1 cellular context compared by ENCODE assay signal in genomic region chr10:31031666-31032514, GRCh38.
TF ChIP-seq lines count a peak whose summit lies in the region.

Gene ZNF438, minus strand, starts transcription at chr10:31031865. Its CDS starts 154,831 bp downstream, at chr10:30877034.

TF ChIP-seq in K562, 482 proteins besides CTCF, POLR2A, EP300 and RAD21 (continued from another document and continues in another):
- TF ChIP-seq ZBTB49 (CRISPR knock-in tag; IDR thresholded peaks at IDR 0.05; ENCODE audit: borderline replicate concordance), result no peak
- TF ChIP-seq, protein P1, sequence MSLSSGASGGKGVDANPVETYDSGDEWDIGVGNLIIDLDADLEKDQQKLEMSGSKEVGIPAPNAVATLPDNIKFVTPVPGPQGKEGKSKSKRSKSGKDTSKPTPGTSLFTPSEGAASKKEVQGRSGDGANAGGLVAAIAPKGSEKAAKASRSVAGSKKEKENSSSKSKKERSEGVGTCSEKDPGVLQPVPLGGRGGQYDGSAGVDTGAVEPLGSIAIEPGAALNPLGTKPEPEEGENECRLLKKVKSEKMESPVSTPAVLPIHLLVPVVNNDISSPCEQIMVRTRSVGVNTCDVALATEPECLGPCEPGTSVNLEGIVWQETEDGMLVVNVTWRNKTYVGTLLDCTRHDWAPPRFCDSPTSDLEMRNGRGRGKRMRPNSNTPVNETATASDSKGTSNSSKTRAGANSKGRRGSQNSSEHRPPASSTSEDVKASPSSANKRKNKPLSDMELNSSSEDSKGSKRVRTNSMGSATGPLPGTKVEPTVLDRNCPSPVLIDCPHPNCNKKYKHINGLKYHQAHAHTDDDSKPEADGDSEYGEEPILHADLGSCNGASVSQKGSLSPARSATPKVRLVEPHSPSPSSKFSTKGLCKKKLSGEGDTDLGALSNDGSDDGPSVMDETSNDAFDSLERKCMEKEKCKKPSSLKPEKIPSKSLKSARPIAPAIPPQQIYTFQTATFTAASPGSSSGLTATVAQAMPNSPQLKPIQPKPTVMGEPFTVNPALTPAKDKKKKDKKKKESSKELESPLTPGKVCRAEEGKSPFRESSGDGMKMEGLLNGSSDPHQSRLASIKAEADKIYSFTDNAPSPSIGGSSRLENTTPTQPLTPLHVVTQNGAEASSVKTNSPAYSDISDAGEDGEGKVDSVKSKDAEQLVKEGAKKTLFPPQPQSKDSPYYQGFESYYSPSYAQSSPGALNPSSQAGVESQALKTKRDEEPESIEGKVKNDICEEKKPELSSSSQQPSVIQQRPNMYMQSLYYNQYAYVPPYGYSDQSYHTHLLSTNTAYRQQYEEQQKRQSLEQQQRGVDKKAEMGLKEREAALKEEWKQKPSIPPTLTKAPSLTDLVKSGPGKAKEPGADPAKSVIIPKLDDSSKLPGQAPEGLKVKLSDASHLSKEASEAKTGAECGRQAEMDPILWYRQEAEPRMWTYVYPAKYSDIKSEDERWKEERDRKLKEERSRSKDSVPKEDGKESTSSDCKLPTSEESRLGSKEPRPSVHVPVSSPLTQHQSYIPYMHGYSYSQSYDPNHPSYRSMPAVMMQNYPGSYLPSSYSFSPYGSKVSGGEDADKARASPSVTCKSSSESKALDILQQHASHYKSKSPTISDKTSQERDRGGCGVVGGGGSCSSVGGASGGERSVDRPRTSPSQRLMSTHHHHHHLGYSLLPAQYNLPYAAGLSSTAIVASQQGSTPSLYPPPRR (CRISPR knock-in tag; IDR thresholded peaks at IDR 0.05; ENCODE audit: borderline replicate concordance), result no peak
- TF ChIP-seq SMAD2 (IDR thresholded peaks at IDR 0.05; ENCODE audit: low read depth, low read length), result no peak
- TF ChIP-seq, protein P2, sequence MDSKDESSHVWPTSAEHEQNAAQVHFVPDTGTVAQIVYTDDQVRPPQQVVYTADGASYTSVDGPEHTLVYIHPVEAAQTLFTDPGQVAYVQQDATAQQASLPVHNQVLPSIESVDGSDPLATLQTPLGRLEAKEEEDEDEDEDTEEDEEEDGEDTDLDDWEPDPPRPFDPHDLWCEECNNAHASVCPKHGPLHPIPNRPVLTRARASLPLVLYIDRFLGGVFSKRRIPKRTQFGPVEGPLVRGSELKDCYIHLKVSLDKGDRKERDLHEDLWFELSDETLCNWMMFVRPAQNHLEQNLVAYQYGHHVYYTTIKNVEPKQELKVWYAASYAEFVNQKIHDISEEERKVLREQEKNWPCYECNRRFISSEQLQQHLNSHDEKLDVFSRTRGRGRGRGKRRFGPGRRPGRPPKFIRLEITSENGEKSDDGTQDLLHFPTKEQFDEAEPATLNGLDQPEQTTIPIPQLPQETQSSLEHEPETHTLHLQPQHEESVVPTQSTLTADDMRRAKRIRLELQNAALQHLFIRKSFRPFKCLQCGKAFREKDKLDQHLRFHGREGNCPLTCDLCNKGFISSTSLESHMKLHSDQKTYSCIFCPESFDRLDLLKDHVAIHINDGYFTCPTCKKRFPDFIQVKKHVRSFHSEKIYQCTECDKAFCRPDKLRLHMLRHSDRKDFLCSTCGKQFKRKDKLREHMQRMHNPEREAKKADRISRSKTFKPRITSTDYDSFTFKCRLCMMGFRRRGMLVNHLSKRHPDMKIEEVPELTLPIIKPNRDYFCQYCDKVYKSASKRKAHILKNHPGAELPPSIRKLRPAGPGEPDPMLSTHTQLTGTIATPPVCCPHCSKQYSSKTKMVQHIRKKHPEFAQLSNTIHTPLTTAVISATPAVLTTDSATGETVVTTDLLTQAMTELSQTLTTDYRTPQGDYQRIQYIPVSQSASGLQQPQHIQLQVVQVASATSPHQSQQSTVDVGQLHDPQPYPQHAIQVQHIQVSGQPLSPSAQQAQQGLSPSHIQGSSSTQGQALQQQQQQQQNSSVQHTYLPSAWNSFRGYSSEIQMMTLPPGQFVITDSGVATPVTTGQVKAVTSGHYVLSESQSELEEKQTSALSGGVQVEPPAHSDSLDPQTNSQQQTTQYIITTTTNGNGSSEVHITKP (IDR thresholded peaks at IDR 0.05; ENCODE audit: partially characterized antibody), result no peak
- TF ChIP-seq DNMT1 (IDR thresholded peaks at IDR 0.05), result no peak
- TF ChIP-seq ZBTB43 (CRISPR knock-in tag; IDR thresholded peaks at IDR 0.05), result no peak
- no peak for TF ChIP-seq SREBF2 (CRISPR knock-in tag; IDR thresholded peaks at IDR 0.05)
- TF ChIP-seq, protein P3, sequence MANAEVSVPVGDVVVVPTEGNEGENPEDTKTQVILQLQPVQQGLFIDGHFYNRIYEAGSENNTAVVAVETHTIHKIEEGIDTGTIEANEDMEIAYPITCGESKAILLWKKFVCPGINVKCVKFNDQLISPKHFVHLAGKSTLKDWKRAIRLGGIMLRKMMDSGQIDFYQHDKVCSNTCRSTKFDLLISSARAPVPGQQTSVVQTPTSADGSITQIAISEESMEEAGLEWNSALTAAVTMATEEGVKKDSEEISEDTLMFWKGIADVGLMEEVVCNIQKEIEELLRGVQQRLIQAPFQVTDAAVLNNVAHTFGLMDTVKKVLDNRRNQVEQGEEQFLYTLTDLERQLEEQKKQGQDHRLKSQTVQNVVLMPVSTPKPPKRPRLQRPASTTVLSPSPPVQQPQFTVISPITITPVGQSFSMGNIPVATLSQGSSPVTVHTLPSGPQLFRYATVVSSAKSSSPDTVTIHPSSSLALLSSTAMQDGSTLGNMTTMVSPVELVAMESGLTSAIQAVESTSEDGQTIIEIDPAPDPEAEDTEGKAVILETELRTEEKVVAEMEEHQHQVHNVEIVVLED (CRISPR knock-in tag; IDR thresholded peaks at IDR 0.05), result peak; percentile 80
- TF ChIP-seq CTCFL (IDR thresholded peaks at IDR 0.05; ENCODE audit: borderline replicate concordance, insufficient read depth, low read depth, low read length, poor library complexity, severe bottlenecking), result peak; percentile 70
- TF ChIP-seq NCOR1 (IDR thresholded peaks at IDR 0.05), result no peak
- peak in 1 of 2 experiments; percentile 11; a peak in 1 of 4 replicates for TF ChIP-seq TBL1XR1 (IDR thresholded peaks at IDR 0.05; ENCODE audit: low read length in 2 of 2)
- TF ChIP-seq RBM17 (IDR thresholded peaks at IDR 0.05; ENCODE audit: borderline replicate concordance, low read depth, low read length), result no peak
- TF ChIP-seq CHD2 (IDR thresholded peaks at IDR 0.05; ENCODE audit: low read depth, low read length), result no peak
- no peak for TF ChIP-seq CBFA2T3 (IDR thresholded peaks at IDR 0.05)
- no peak for TF ChIP-seq ZNF224 (CRISPR knock-in tag; IDR thresholded peaks at IDR 0.05)
- no peak for TF ChIP-seq ZNF282 (CRISPR knock-in tag; IDR thresholded peaks at IDR 0.05)
- no peak; the same call in 1 of the 2 replicates for TF ChIP-seq FOSL1 (tag; conservative IDR thresholded peaks at IDR 0.05)
- TF ChIP-seq GATAD2B (IDR thresholded peaks at IDR 0.05; ENCODE audit: borderline replicate concordance), result no peak
- TF ChIP-seq HNRNPH1 (optimal IDR thresholded peaks at IDR 0.05; ENCODE audit: low read depth, low read length), result no peak
- TF ChIP-seq MGA (IDR thresholded peaks at IDR 0.05), result peak; percentile 98
- TF ChIP-seq PHF21A (IDR thresholded peaks at IDR 0.05; ENCODE audit: borderline replicate concordance, low read depth), result peak; percentile 34; the same call in 1 of the 2 replicates
- no peak for TF ChIP-seq GABPB2 (CRISPR knock-in tag; conservative IDR thresholded peaks at IDR 0.05)
- peak; percentile 42; the same call in 1 of the 2 replicates for TF ChIP-seq LCOR (CRISPR knock-in tag; IDR thresholded peaks at IDR 0.05)
- no peak for TF ChIP-seq ZNF75A (CRISPR knock-in tag; IDR thresholded peaks at IDR 0.05)
- TF ChIP-seq ZNF24 (IDR thresholded peaks at IDR 0.05), result no peak
